2 cellular contexts compared by ENCODE assay signal in the genomic region with DNA sequence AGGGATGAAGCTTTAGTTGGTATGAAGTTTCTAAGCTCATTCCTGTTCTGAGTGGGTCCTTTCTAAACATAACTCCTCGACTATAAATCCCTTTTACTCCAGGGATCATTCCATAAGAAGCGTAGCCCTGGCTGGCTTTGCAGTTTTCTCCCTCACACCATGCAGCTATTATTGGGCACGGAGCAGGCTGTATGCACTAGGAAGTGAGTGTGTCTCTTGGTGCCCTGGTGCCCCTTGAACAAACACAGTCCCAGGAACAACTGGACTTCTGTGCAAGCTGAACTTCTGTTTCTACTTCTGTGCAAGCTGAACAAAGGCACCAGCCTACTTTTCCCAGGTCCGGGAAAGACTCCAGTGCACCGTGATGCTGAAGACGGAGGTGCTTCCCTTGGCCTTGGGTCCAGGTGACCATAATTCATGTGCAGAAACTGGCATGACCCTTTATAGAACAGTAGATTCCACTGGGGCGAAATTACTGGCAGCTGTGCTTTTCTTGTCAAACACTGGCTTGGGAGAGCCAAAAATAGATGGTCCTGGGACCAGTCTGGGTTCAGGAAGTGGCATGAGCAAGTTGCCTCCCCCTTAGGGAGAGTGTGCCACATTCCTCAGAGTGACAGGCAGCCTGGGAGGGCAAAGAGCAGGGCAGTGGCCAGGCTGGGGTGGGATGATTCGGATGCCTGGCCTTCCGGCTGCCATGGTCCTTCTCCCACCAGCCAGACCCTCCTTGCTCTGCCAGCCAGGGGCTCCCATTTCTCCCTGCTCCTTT.
TF ChIP-seq lines count a peak whose summit lies in the region.

No MANE protein-coding gene starts in this region.

TF ChIP-seq in H1, 55 proteins besides CTCF, POLR2A, EP300 and RAD21:
- no peak for TF ChIP-seq SP1 (IDR thresholded peaks at IDR 0.05; ENCODE audit: low read depth, low read length)

TF ChIP-seq in SK-N-SH treated with all-trans-retinoic acid at 6 μM for 48 hours, 23 proteins besides CTCF, POLR2A, EP300 and RAD21:
- TF ChIP-seq ZFP30 (CRISPR knock-in tag; IDR thresholded peaks at IDR 0.05) (no peak), ZNF8 (CRISPR knock-in tag; IDR thresholded peaks at IDR 0.05) (no peak), PPARA (CRISPR knock-in tag; IDR thresholded peaks at IDR 0.05; ENCODE audit: borderline replicate concordance) (no peak), ISL1 (CRISPR knock-in tag; IDR thresholded peaks at IDR 0.05) (no peak)
- TF ChIP-seq, protein P1, sequence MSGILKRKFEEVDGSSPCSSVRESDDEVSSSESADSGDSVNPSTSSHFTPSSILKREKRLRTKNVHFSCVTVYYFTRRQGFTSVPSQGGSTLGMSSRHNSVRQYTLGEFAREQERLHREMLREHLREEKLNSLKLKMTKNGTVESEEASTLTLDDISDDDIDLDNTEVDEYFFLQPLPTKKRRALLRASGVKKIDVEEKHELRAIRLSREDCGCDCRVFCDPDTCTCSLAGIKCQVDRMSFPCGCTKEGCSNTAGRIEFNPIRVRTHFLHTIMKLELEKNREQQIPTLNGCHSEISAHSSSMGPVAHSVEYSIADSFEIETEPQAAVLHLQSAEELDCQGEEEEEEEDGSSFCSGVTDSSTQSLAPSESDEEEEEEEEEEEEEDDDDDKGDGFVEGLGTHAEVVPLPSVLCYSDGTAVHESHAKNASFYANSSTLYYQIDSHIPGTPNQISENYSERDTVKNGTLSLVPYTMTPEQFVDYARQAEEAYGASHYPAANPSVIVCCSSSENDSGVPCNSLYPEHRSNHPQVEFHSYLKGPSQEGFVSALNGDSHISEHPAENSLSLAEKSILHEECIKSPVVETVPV (CRISPR knock-in tag; IDR thresholded peaks at IDR 0.05): no peak
- TF ChIP-seq, protein P2, sequence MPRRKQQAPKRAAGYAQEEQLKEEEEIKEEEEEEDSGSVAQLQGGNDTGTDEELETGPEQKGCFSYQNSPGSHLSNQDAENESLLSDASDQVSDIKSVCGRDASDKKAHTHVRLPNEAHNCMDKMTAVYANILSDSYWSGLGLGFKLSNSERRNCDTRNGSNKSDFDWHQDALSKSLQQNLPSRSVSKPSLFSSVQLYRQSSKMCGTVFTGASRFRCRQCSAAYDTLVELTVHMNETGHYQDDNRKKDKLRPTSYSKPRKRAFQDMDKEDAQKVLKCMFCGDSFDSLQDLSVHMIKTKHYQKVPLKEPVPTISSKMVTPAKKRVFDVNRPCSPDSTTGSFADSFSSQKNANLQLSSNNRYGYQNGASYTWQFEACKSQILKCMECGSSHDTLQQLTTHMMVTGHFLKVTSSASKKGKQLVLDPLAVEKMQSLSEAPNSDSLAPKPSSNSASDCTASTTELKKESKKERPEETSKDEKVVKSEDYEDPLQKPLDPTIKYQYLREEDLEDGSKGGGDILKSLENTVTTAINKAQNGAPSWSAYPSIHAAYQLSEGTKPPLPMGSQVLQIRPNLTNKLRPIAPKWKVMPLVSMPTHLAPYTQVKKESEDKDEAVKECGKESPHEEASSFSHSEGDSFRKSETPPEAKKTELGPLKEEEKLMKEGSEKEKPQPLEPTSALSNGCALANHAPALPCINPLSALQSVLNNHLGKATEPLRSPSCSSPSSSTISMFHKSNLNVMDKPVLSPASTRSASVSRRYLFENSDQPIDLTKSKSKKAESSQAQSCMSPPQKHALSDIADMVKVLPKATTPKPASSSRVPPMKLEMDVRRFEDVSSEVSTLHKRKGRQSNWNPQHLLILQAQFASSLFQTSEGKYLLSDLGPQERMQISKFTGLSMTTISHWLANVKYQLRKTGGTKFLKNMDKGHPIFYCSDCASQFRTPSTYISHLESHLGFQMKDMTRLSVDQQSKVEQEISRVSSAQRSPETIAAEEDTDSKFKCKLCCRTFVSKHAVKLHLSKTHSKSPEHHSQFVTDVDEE (CRISPR knock-in tag; IDR thresholded peaks at IDR 0.05): no peak
